In genomic region chr19:14542721-14543328, GRCh38 we compare ENCODE assay signal across 13 cellular contexts. TPM values are rescaled to one million over a fixed set of nuclear protein-coding genes. Genes with fewer than 3 reads are reported as not detected.
DNase-seq lines count a peak whose midpoint lies in the region; ATAC-seq and TF ChIP-seq lines count a peak whose summit lies in the region.
"Had no signal": no experiment of that assay in that cellular context is flagged by ENCODE, and none has a peak within 500 bp of the region (broad histone marks: within the 10 kb centered on the region; RNA-seq: fewer than 3 reads in every experiment).

No MANE protein-coding gene starts in this region.

- H3K4me1 Mint-ChIP-seq in activated CD8-positive, alpha-beta T cell treated with anti-CD3 and anti-CD28 coated beads for 36 hours (ENCODE audit: low read depth) = peaks cover 32% of the 10 kb centered on the region
- peaks cover 10% of the 10 kb centered on the region for H3K4me1 Mint-ChIP-seq in activated CD8-positive, alpha-beta T cell treated with anti-CD3 and anti-CD28 coated beads, Interleukin-2, amount 10 ng/mL, durations not matched to agents 7 days and 5 days (ENCODE audit: low read depth)
- H3K4me1 Mint-ChIP-seq in WTC11 = peaks cover 6% of the 10 kb centered on the region

- intact Hi-C loops in activated CD8-positive, alpha-beta T cell treated with anti-CD3 and anti-CD28 coated beads for 36 hours (cut with micrococcal nuclease) = no loop called here
- intact Hi-C loops in left cardiac atrium (cut with DNase I) = no loop called here

- H3K9me3 Mint-ChIP-seq in activated CD8-positive, alpha-beta T cell treated with anti-CD3 and anti-CD28 coated beads for 36 hours = no peaks in the 10 kb centered on the region
- no peaks in the 10 kb centered on the region for H3K9me3 Mint-ChIP-seq in activated CD8-positive, alpha-beta T cell treated with anti-CD3 and anti-CD28 coated beads, Interleukin-2, amount 10 ng/mL, durations not matched to agents 7 days and 5 days (ENCODE audit: insufficient read depth)
- no peaks in the 10 kb centered on the region for H3K9me3 Mint-ChIP-seq in WTC11
- H3K9me3 Mint-ChIP-seq: activated CD4-positive, alpha-beta memory T cell treated with anti-CD3 and anti-CD28 coated beads for 36 hours; nephron had no signal

- ATAC-seq in activated CD8-positive, alpha-beta T cell treated with anti-CD3 and anti-CD28 coated beads for 36 hours = peak; percentile 53
- no peak for ATAC-seq in activated CD8-positive, alpha-beta T cell treated with anti-CD3 and anti-CD28 coated beads, Interleukin-2, amount 10 ng/mL, durations not matched to agents 7 days and 5 days
- ATAC-seq in WTC11 (peak; percentile 76), left cardiac atrium (peak; percentile 44 to 46), HG03571 (IDR thresholded peaks at IDR 0.05; ENCODE audit: unreplicated experiment) (no peak)

- H3K4me3 Mint-ChIP-seq in activated CD8-positive, alpha-beta T cell treated with anti-CD3 and anti-CD28 coated beads for 36 hours = no peak overlapping the region
- H3K4me3 Mint-ChIP-seq in activated CD8-positive, alpha-beta T cell treated with anti-CD3 and anti-CD28 coated beads, Interleukin-2, amount 10 ng/mL, durations not matched to agents 7 days and 5 days = no peak overlapping the region
- no peak overlapping the region for H3K4me3 Mint-ChIP-seq in WTC11
- H3K4me3 Mint-ChIP-seq: activated CD4-positive, alpha-beta memory T cell treated with anti-CD3 and anti-CD28 coated beads for 36 hours; nephron had no signal

- no peak overlapping the region for H3K27ac Mint-ChIP-seq in activated CD8-positive, alpha-beta T cell treated with anti-CD3 and anti-CD28 coated beads for 36 hours
- H3K27ac Mint-ChIP-seq in activated CD8-positive, alpha-beta T cell treated with anti-CD3 and anti-CD28 coated beads, Interleukin-2, amount 10 ng/mL, durations not matched to agents 7 days and 5 days = no peak overlapping the region
- no peak overlapping the region for H3K27ac Mint-ChIP-seq in WTC11
- H3K27ac Mint-ChIP-seq: activated CD4-positive, alpha-beta memory T cell treated with anti-CD3 and anti-CD28 coated beads for 36 hours; nephron had no signal

- no peaks in the 10 kb centered on the region for H3K27me3 Mint-ChIP-seq in activated CD8-positive, alpha-beta T cell treated with anti-CD3 and anti-CD28 coated beads for 36 hours
- no peaks in the 10 kb centered on the region for H3K27me3 Mint-ChIP-seq in activated CD8-positive, alpha-beta T cell treated with anti-CD3 and anti-CD28 coated beads, Interleukin-2, amount 10 ng/mL, durations not matched to agents 7 days and 5 days (ENCODE audit: low read depth)
- H3K27me3 Mint-ChIP-seq in WTC11 (ENCODE audit: low read depth) = no peaks in the 10 kb centered on the region
- H3K27me3 Mint-ChIP-seq: activated CD4-positive, alpha-beta memory T cell treated with anti-CD3 and anti-CD28 coated beads for 36 hours had no signal

- POLR2A ChIA-PET in activated CD8-positive, alpha-beta T cell treated with anti-CD3 and anti-CD28 coated beads for 36 hours (lab: Charles Lee) = no interaction called here
- POLR2A ChIA-PET in activated CD8-positive, alpha-beta T cell treated with anti-CD3 and anti-CD28 coated beads, Interleukin-2, amount 10 ng/mL, durations not matched to agents 7 days and 5 days (lab: Charles Lee) = no interaction called here
- POLR2A ChIA-PET in WTC11 (lab: Charles Lee) = interaction anchor here (1.4 kb wide), 1 partner anchor 25 kb away, joined by 4 read pairs; the partner anchor contains the start of gene DNAJB1

- CTCF ChIA-PET in activated CD8-positive, alpha-beta T cell treated with anti-CD3 and anti-CD28 coated beads for 36 hours (lab: Charles Lee) = no interaction called here
- CTCF ChIA-PET in activated CD8-positive, alpha-beta T cell treated with anti-CD3 and anti-CD28 coated beads, Interleukin-2, amount 10 ng/mL, durations not matched to agents 7 days and 5 days (lab: Charles Lee) = interaction anchor here (1.3 kb wide), 1 partner anchor 9 kb away, joined by 3 read pairs; no protein-coding TSS in a partner anchor
- CTCF ChIA-PET in WTC11 (lab: Charles Lee) = interaction anchor here (0.6 to 1.4 kb wide), 5 partner anchors 9 to 137 kb away, joined by 3 to 18 read pairs (median 6); no protein-coding TSS in a partner anchor

- no peak for TF ChIP-seq CTCF in activated CD8-positive, alpha-beta T cell treated with anti-CD3 and anti-CD28 coated beads for 36 hours (IDR thresholded peaks at IDR 0.05)
- no peak for TF ChIP-seq CTCF in WTC11 (IDR thresholded peaks at IDR 0.05)

- H3K36me3 Mint-ChIP-seq in activated CD8-positive, alpha-beta T cell treated with anti-CD3 and anti-CD28 coated beads for 36 hours (ENCODE audit: low read depth) = no peaks in the 10 kb centered on the region
- peaks cover 14% of the 10 kb centered on the region for H3K36me3 Mint-ChIP-seq in activated CD8-positive, alpha-beta T cell treated with anti-CD3 and anti-CD28 coated beads, Interleukin-2, amount 10 ng/mL, durations not matched to agents 7 days and 5 days (ENCODE audit: low read depth)
- no peaks in the 10 kb centered on the region for H3K36me3 Mint-ChIP-seq in WTC11

- peak overlapping the region; percentile 72 for H3K27ac ChIP-seq in substantia nigra (ENCODE audit: low read depth, low read length, poor library complexity, severe bottlenecking)

- no peak for DNase-seq in activated CD8-positive, alpha-beta T cell treated with anti-CD3 and anti-CD28 coated beads for 36 hours
- no peak for DNase-seq in activated CD8-positive, alpha-beta T cell treated with anti-CD3 and anti-CD28 coated beads, Interleukin-2, amount 10 ng/mL, durations not matched to agents 7 days and 5 days
- DNase-seq in WTC11 (ENCODE audit: low spot score) (no peak), left cardiac atrium (no peak), substantia nigra (lab: John Stamatoyannopoulos, UW) (peak in 23 of 49 donors; percentile 8 to 71 (median 47)), NCI-H1436 treated with DMSO at 0.1 percent for 48 hours (lab: John Stamatoyannopoulos, UW) (no peak), NCI-H748 treated with DMSO at 0.1 percent for 48 hours (lab: John Stamatoyannopoulos, UW) (no peak)
- DNase-seq: activated CD4-positive, alpha-beta memory T cell treated with anti-CD3 and anti-CD28 coated beads for 36 hours; aorta; NCI-H1105 had no signal

TF ChIP-seq in WTC11, 78 proteins besides CTCF, POLR2A, EP300 and RAD21 (continues in another document):
- TF ChIP-seq ATF3 (CRISPR knock-in tag; conservative IDR thresholded peaks at IDR 0.05) = no peak
- no peak for TF ChIP-seq FOXP1 (CRISPR knock-in tag; IDR thresholded peaks at IDR 0.05; ENCODE audit: borderline replicate concordance)
- no peak for TF ChIP-seq ZNF425 (CRISPR knock-in tag; conservative IDR thresholded peaks at IDR 0.05)
- no peak for TF ChIP-seq ATF1 (CRISPR knock-in tag; IDR thresholded peaks at IDR 0.05)
- no peak for TF ChIP-seq NR3C1 (CRISPR knock-in tag; conservative IDR thresholded peaks at IDR 0.05; ENCODE audit: low read depth)
- no peak for TF ChIP-seq MYBL2 (CRISPR knock-in tag; IDR thresholded peaks at IDR 0.05)

RNA-seq across cellular contexts. Expression of gene TECR, which starts 13.4 kb away (rescaled TPM):
- 10 to 100 TPM; 93.5 to 98.5 TPM for total RNA-seq in activated CD8-positive, alpha-beta T cell treated with anti-CD3 and anti-CD28 coated beads for 36 hours
- 100 to 1,000 TPM; 153 to 163 TPM for total RNA-seq in activated CD8-positive, alpha-beta T cell treated with anti-CD3 and anti-CD28 coated beads, Interleukin-2, amount 10 ng/mL, durations not matched to agents 7 days and 5 days
- total RNA-seq in WTC11 (2021) = 161 to 198 TPM (median 197 TPM) in 3 replicates
- total RNA-seq in left cardiac atrium = 100 to 1,000 TPM in 1 of 2 donors, 10 to 100 TPM in 1; 85.7 to 108 TPM

RNA-seq across cellular contexts. Expression of gene DNAJB1, which starts 24.6 kb away (rescaled TPM):
- 10 to 100 TPM; 52.0 to 59.6 TPM for total RNA-seq in activated CD8-positive, alpha-beta T cell treated with anti-CD3 and anti-CD28 coated beads for 36 hours
- total RNA-seq in activated CD8-positive, alpha-beta T cell treated with anti-CD3 and anti-CD28 coated beads, Interleukin-2, amount 10 ng/mL, durations not matched to agents 7 days and 5 days = 100 to 1,000 TPM; 110 to 112 TPM
- total RNA-seq in WTC11 (2021) (54.5 to 88.7 TPM (median 81.9 TPM) in 3 replicates), left cardiac atrium (10 to 100 TPM; 50.7 to 70.5 TPM)

RNA-seq across cellular contexts. Expression of gene NDUFB7, which starts 29.0 kb away (rescaled TPM):
- total RNA-seq in activated CD8-positive, alpha-beta T cell treated with anti-CD3 and anti-CD28 coated beads for 36 hours = 100 to 1,000 TPM; 123 to 135 TPM
- total RNA-seq in activated CD8-positive, alpha-beta T cell treated with anti-CD3 and anti-CD28 coated beads, Interleukin-2, amount 10 ng/mL, durations not matched to agents 7 days and 5 days = 100 to 1,000 TPM; 133 to 142 TPM
- total RNA-seq in WTC11 (2021) = 240 to 255 TPM (median 254 TPM) in 3 replicates
- 100 to 1,000 TPM; 357 to 393 TPM for total RNA-seq in left cardiac atrium

RNA-seq across cellular contexts. Expression of gene CLEC17A, which starts 40.1 kb away (rescaled TPM):
- total RNA-seq in activated CD8-positive, alpha-beta T cell treated with anti-CD3 and anti-CD28 coated beads for 36 hours = under 1 TPM; 0.60 to 0.83 TPM
- total RNA-seq in activated CD8-positive, alpha-beta T cell treated with anti-CD3 and anti-CD28 coated beads, Interleukin-2, amount 10 ng/mL, durations not matched to agents 7 days and 5 days = not detected
- total RNA-seq in WTC11 (2021) (0.14 TPM in 1 of 3 replicates, not detected in the others), left cardiac atrium (not detected)
- total RNA-seq: glomerular endothelial cell had no signal

RNA-seq across cellular contexts. Expression of gene GIPC1, which starts 46.9 kb away (rescaled TPM):
- 10 to 100 TPM; 17.3 to 19.6 TPM for total RNA-seq in activated CD8-positive, alpha-beta T cell treated with anti-CD3 and anti-CD28 coated beads for 36 hours
- 10 to 100 TPM; 37.9 to 39.3 TPM for total RNA-seq in activated CD8-positive, alpha-beta T cell treated with anti-CD3 and anti-CD28 coated beads, Interleukin-2, amount 10 ng/mL, durations not matched to agents 7 days and 5 days
- total RNA-seq in WTC11 (2021) = 70.7 to 76.5 TPM (median 75.0 TPM) in 3 replicates
- 10 to 100 TPM; 49.7 to 49.8 TPM for total RNA-seq in left cardiac atrium

Comparison
In these comparisons a context has a peak if more than half of its experiments do, and no peak if none do; other contexts are left out.
1. ATAC-seq: peak in activated CD8-positive, alpha-beta T cell treated with anti-CD3 and anti-CD28 coated beads for 36 hours (single experiment), WTC11 (single experiment) and left cardiac atrium (2 of 2); none in activated CD8-positive, alpha-beta T cell treated with anti-CD3 and anti-CD28 coated beads, Interleukin-2, amount 10 ng/mL, durations not matched to agents 7 days and 5 days (single experiment) and HG03571 (single experiment).